32 cellular contexts compared by ENCODE assay signal in genomic region chr12:130546494-130546893, GRCh38.
DNase-seq lines count a peak whose midpoint lies in the region; ATAC-seq, FAIRE-seq and TF ChIP-seq lines count a peak whose summit lies in the region.
"Had no signal": no experiment of that assay in that cellular context is flagged by ENCODE, and none has a peak within 500 bp of the region (broad histone marks: within the 10 kb centered on the region; RNA-seq: fewer than 3 reads in every experiment).

No MANE protein-coding gene starts in this region.

- no peak overlapping the region for H3K4me3 ChIP-seq in A549
- H3K4me3 ChIP-seq in SJSA1, result no peak overlapping the region
- H3K4me3 ChIP-seq: BLaER1; BLaER1 treated with 17β-estradiol and CSF1 and Interleukin-3, amounts not matched to agents 10 nM and 100 nM had no signal

- CTCF ChIA-PET in A549 (lab: Yijun Ruan, JAX), result no interaction called here

- POLR2A ChIA-PET in A549 (lab: Yijun Ruan, JAX), result no interaction called here

- H3K9me3 Mint-ChIP-seq in osteocyte (ENCODE audit: unreplicated experiment), result peaks cover 34% of the 10 kb centered on the region

- no peak for TF ChIP-seq POLR2A in A549 (IDR thresholded peaks at IDR 0.05; ENCODE audit: low read length)

- no peaks in the 10 kb centered on the region for H3K27me3 Mint-ChIP-seq in osteocyte (ENCODE audit: unreplicated experiment)
- H3K27me3 Mint-ChIP-seq: B cell; CD4-positive, CD25-positive, alpha-beta regulatory T cell had no signal

- no peak for ATAC-seq in A549
- ATAC-seq in HG02759 (IDR thresholded peaks at IDR 0.05; ENCODE audit: unreplicated experiment), result no peak
- ATAC-seq: CD8-positive, alpha-beta T cell had no signal

- WGBS in A549 (ENCODE audit: missing lambda C conversion rate), result 30% methylated on average over 11 of the region's 11 CpGs

- no peak overlapping the region for H3K27ac Mint-ChIP-seq in osteocyte (ENCODE audit: unreplicated experiment)
- H3K27ac Mint-ChIP-seq: B cell; CD4-positive, alpha-beta memory T cell; CD4-positive, alpha-beta T cell; CD4-positive, CD25-positive, alpha-beta regulatory T cell; CD8-positive, alpha-beta memory T cell; CD8-positive, alpha-beta T cell had no signal

- H3K9me3 ChIP-seq in A549 (no peaks in the 10 kb centered on the region), SJSA1 (replicated peaks) (peaks cover 32% of the 10 kb centered on the region)
- H3K9me3 ChIP-seq: Caco-2 had no signal

- no peak overlapping the region for H3K4me3 Mint-ChIP-seq in osteocyte (ENCODE audit: unreplicated experiment)
- H3K4me3 Mint-ChIP-seq: B cell; CD14-positive monocyte; CD4-positive, alpha-beta memory T cell; CD4-positive, alpha-beta T cell; CD4-positive, CD25-positive, alpha-beta regulatory T cell; CD8-positive, alpha-beta memory T cell; CD8-positive, alpha-beta T cell had no signal

- H3K27ac ChIP-seq in A549 (no peak overlapping the region), SJSA1 (no peak overlapping the region)
- H3K27ac ChIP-seq: 22Rv1; BLaER1; BLaER1 treated with 17β-estradiol and CSF1 and Interleukin-3, amounts not matched to agents 10 nM and 100 nM; C4-2B had no signal

- H3K4me1 Mint-ChIP-seq in osteocyte (ENCODE audit: unreplicated experiment), result no peaks in the 10 kb centered on the region
- H3K4me1 Mint-ChIP-seq: B cell; CD14-positive monocyte; CD4-positive, alpha-beta memory T cell; CD4-positive, CD25-positive, alpha-beta regulatory T cell; CD8-positive, alpha-beta memory T cell had no signal

- H3K36me3 ChIP-seq in SJSA1, result no peaks in the 10 kb centered on the region
- H3K36me3 ChIP-seq: BLaER1; BLaER1 treated with 17β-estradiol and CSF1 and Interleukin-3, amounts not matched to agents 10 nM and 100 nM had no signal

- no peaks in the 10 kb centered on the region for H3K36me3 Mint-ChIP-seq in osteocyte (ENCODE audit: unreplicated experiment)
- H3K36me3 Mint-ChIP-seq: CD14-positive monocyte; CD4-positive, CD25-positive, alpha-beta regulatory T cell; CD8-positive, alpha-beta memory T cell; CD8-positive, alpha-beta T cell had no signal

- H3K27me3 ChIP-seq in SJSA1 (replicated peaks), result peaks cover 80% of the 10 kb centered on the region
- H3K27me3 ChIP-seq: BE2C; BLaER1; BLaER1 treated with 17β-estradiol and CSF1 and Interleukin-3, amounts not matched to agents 10 nM and 100 nM had no signal

- no peaks in the 10 kb centered on the region for H3K4me1 ChIP-seq in A549
- H3K4me1 ChIP-seq in SJSA1 (replicated peaks), result no peaks in the 10 kb centered on the region
- H3K4me1 ChIP-seq: BLaER1; BLaER1 treated with 17β-estradiol and CSF1 and Interleukin-3, amounts not matched to agents 10 nM and 100 nM; Caco-2 had no signal

- no peak for TF ChIP-seq RAD21 in A549 (conservative IDR thresholded peaks at IDR 0.05 in 1 of 2, IDR thresholded peaks at IDR 0.05 in 1 of 2)

- DNase-seq in A549 (ENCODE audit: low read depth in 1 of 2, low spot score in 1 of 2) (no peak), SJSA1 (ENCODE audit: low read depth in 1 of 2, low spot score in 2 of 2) (peak; percentile 61 to 85), osteocyte (ENCODE audit: extremely low spot score, unreplicated experiment) (no peak)
- DNase-seq: 8988T; ACHN; AML-193; BE2C; C1 segment of cervical spinal cord; Caco-2; Calu3; CD4-positive, alpha-beta memory T cell; CD4-positive, alpha-beta T cell; CD4-positive, CD25-positive, alpha-beta regulatory T cell; CD8-positive, alpha-beta memory T cell; CD8-positive, alpha-beta T cell; COR-L47; DMS 273 treated with DMSO at 0.1 percent for 48 hours; DMS153; DMS53; DMS79; DMS79 treated with DMSO at 0.1 percent for 48 hours; DND-41; EL had no signal

- no peak for TF ChIP-seq CTCF in A549 (IDR thresholded peaks at IDR 0.05)
- no peak for TF ChIP-seq CTCF in osteocyte (IDR thresholded peaks at IDR 0.05)

- no peak for TF ChIP-seq EP300 in A549 (IDR thresholded peaks at IDR 0.05)

- no peak overlapping the region for H3K4me2 ChIP-seq in A549
- H3K4me2 ChIP-seq: BLaER1; BLaER1 treated with 17β-estradiol and CSF1 and Interleukin-3, amounts not matched to agents 10 nM and 100 nM had no signal

- FAIRE-seq in A549 (lab: Jason Lieb, UNC), result no peak
- FAIRE-seq: A204.1, D721Med had no signal

TF ChIP-seq in A549, 52 proteins besides CTCF, POLR2A, EP300 and RAD21:
- TF ChIP-seq E2F6 (IDR thresholded peaks at IDR 0.05; ENCODE audit: borderline replicate concordance, low read depth) (no peak), JUN (IDR thresholded peaks at IDR 0.05) (no peak), CBX8 (IDR thresholded peaks at IDR 0.05) (0 out of 2 replicates have a peak, but pooled peaks have one; percentile 84), GATA3 (IDR thresholded peaks at IDR 0.05; ENCODE audit: borderline replicate concordance) (no peak)

Comparison
In these comparisons a context has a peak if more than half of its experiments do, and no peak if none do; other contexts are left out.
1. DNase-seq: peak in SJSA1 (2 of 2); none in A549 (0 of 2) and osteocyte (single experiment).